9 cellular contexts compared by ENCODE assay signal in the genomic region with DNA sequence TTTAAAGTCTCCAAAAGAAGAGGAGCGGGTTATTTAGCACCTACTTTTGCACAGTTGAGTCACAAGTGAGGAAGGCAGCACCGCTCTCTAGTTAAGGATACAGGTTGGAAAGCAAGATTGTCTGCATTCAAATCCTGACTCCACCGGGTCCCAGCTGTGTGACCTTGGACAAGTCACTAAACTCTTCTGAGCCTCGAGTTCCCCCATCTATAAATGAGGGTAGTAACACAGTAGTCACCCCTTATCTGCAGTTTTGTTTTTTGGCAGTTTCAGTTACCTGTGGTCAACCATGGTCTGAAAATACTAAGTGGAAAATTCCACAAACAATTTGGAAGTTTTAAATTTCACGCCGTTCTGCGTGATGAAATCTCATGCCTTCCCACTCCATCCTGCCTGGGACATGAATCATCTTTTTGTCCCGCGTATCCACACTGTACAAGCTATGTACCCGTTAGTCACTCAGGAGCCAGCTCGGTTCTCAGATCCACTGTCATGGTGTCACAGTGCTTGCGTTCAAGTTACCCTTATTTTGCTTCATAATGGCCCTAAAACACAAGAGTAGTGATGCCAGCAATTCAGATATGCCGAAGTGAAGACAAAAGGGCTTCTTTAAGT. TPM values are rescaled to one million over a fixed set of nuclear protein-coding genes. Genes with fewer than 3 reads are reported as not detected.
A peak's percentile ranks its signal among the peaks of the same experiment; 100 is the strongest.
DNase-seq lines count a peak whose midpoint lies in the region; ATAC-seq, FAIRE-seq and TF ChIP-seq lines count a peak whose summit lies in the region.
"Had no signal": no experiment of that assay in that cellular context is flagged by ENCODE, and none has a peak within 500 bp of the region (broad histone marks: within the 10 kb centered on the region; RNA-seq: fewer than 3 reads in every experiment).

No MANE protein-coding gene starts in this region.

- TF ChIP-seq CTCF in HFFc6 (IDR thresholded peaks at IDR 0.05): no peak

- peaks cover 8% of the 10 kb centered on the region for H3K27me3 Mint-ChIP-seq in HFFc6 (ENCODE audit: insufficient read depth)

- H3K27ac ChIP-seq in right cardiac atrium (ENCODE audit: low read length): peak overlapping the region; percentile 86

- peaks cover 46% of the 10 kb centered on the region for H3K4me1 ChIP-seq in right cardiac atrium (ENCODE audit: control insufficient read depth, insufficient read depth, low read length)

- H3K27ac Mint-ChIP-seq in HFFc6: peak overlapping the region; percentile 84
- peak overlapping the region; percentile 89 for H3K27ac Mint-ChIP-seq in stimulated activated effector memory CD8-positive, alpha-beta T cell treated with anti-CD3 and anti-CD28 coated beads, Interleukin-12 subunit alpha, Interleukin-12 subunit beta, amount 100 ng/mL, for 72 hours

- no peaks in the 10 kb centered on the region for H3K9me3 Mint-ChIP-seq in HFFc6
- H3K9me3 Mint-ChIP-seq in stimulated activated effector memory CD8-positive, alpha-beta T cell treated with anti-CD3 and anti-CD28 coated beads, Interleukin-12 subunit alpha, Interleukin-12 subunit beta, amount 100 ng/mL, for 72 hours: no peaks in the 10 kb centered on the region

- H3K4me1 Mint-ChIP-seq in HFFc6 (ENCODE audit: low read depth): peaks cover 87% of the 10 kb centered on the region
- peaks cover 80% of the 10 kb centered on the region for H3K4me1 Mint-ChIP-seq in stimulated activated effector memory CD8-positive, alpha-beta T cell treated with anti-CD3 and anti-CD28 coated beads, Interleukin-12 subunit alpha, Interleukin-12 subunit beta, amount 100 ng/mL, for 72 hours

- intact Hi-C loops in right cardiac atrium (cut with DNase I): loop anchor here in 2 of 4 donors (5.0 to 10.0 kb wide), 2 partner anchors 34 to 49 kb away; a partner anchor contains a TSS

- WGBS in right cardiac atrium: 67% methylated on average over 13 of the region's 13 CpGs

- H3K4me3 Mint-ChIP-seq in HFFc6: peak overlapping the region; percentile 68
- H3K4me3 Mint-ChIP-seq in stimulated activated effector memory CD8-positive, alpha-beta T cell treated with anti-CD3 and anti-CD28 coated beads, Interleukin-12 subunit alpha, Interleukin-12 subunit beta, amount 100 ng/mL, for 72 hours: peak overlapping the region; percentile 29

- H3K36me3 Mint-ChIP-seq in HFFc6 (ENCODE audit: low read depth): peaks cover 47% of the 10 kb centered on the region
- peaks cover 52% of the 10 kb centered on the region for H3K36me3 Mint-ChIP-seq in stimulated activated effector memory CD8-positive, alpha-beta T cell treated with anti-CD3 and anti-CD28 coated beads, Interleukin-12 subunit alpha, Interleukin-12 subunit beta, amount 100 ng/mL, for 72 hours

- H3K4me3 ChIP-seq in right cardiac atrium (ENCODE audit: low read length): no peak overlapping the region

- no peaks in the 10 kb centered on the region for H3K27me3 ChIP-seq in right cardiac atrium (ENCODE audit: control insufficient read depth, insufficient read depth)

- DNase-seq in HFFc6 (peak; percentile 76), right cardiac atrium (no peak), occipital lobe (lab: John Stamatoyannopoulos, UW) (no peak), LoVo (ENCODE audit: low spot score) (no peak), urothelium cell line (ENCODE audit: low spot score) (no peak)
- peak; percentile 22 for DNase-seq in activated naive CD4-positive, alpha-beta T cell treated with anti-CD3 and anti-CD28 coated beads, Interleukin-2, amount 50 U/mL, for 16 hours
- no peak for DNase-seq in stimulated activated effector memory CD8-positive, alpha-beta T cell treated with anti-CD3 and anti-CD28 coated beads, Interleukin-12 subunit alpha, Interleukin-12 subunit beta, amount 100 ng/mL, for 72 hours (ENCODE audit: low spot score in 2 of 2)

- no peak for ATAC-seq in right cardiac atrium
- ATAC-seq in stimulated activated effector memory CD8-positive, alpha-beta T cell treated with anti-CD3 and anti-CD28 coated beads, Interleukin-12 subunit alpha, Interleukin-12 subunit beta, amount 100 ng/mL, for 72 hours: peak; percentile 84
- no peak for ATAC-seq in GM18519 (IDR thresholded peaks at IDR 0.05; ENCODE audit: low FRiP score, unreplicated experiment)

- no peak for FAIRE-seq in urothelium cell line (lab: Jason Lieb, UNC)
- FAIRE-seq: TTC549 had no signal

- no peaks in the 10 kb centered on the region for H3K9me3 ChIP-seq in right cardiac atrium (ENCODE audit: control insufficient read depth, low read length)

RNA-seq across cellular contexts. Expression of a gene that starts 49.4 kb away (rescaled TPM):
- 100 to 1,000 TPM; 565 to 646 (median 603) TPM for total RNA-seq in HFFc6 (2021; fragmentation: NEBNext Ultra II Directional; extraction: Animal tissue kit (Norgen Biotek cat#: 25700))
- total RNA-seq in right cardiac atrium (100 to 1,000 TPM; 226 to 255 (median 232) TPM), occipital lobe (38.4 TPM)
- 228 TPM for polyA plus RNA-seq in right cardiac atrium

Comparison
In these comparisons a context has a peak if more than half of its experiments do, and no peak if none do; other contexts are left out.
1. DNase-seq: peak in HFFc6 (single experiment) and activated naive CD4-positive, alpha-beta T cell treated with anti-CD3 and anti-CD28 coated beads, Interleukin-2, amount 50 U/mL, for 16 hours (single experiment); none in right cardiac atrium (0 of 3), stimulated activated effector memory CD8-positive, alpha-beta T cell treated with anti-CD3 and anti-CD28 coated beads, Interleukin-12 subunit alpha, Interleukin-12 subunit beta, amount 100 ng/mL, for 72 hours (0 of 2), occipital lobe (single experiment), LoVo (single experiment) and urothelium cell line (single experiment).